In the genomic region with DNA sequence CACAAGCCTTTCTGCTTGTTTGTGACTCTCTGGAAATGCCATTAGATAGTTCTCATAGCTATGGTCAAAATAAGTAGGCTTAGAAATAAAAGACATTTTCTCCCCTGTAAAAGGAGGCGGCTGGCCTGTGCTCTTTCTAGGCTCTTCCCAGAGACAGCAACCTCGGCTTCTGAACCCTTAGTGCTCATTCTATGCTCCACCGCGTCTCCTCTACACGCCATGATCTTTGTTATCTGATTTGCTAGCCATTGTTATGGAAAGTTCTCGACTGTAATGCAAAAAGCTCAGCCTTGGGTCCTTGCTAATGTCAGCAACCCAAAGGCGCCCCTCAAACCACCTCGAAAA, we compare ENCODE assay signal across 8 cellular contexts.
DNase-seq lines count a peak whose midpoint lies in the region; ATAC-seq and TF ChIP-seq lines count a peak whose summit lies in the region.

No MANE protein-coding gene starts in this region.

- H4K91ac ChIP-seq in IMR-90 (ENCODE audit: insufficient read depth, low read depth, low read length) = peak overlapping the region; percentile 85

- POLR2A ChIA-PET in IMR-90 (lab: Charles Lee; ENCODE audit: unreplicated experiment) = no interaction called here

- H3K36me3 ChIP-seq in IMR-90 (ENCODE audit: control insufficient read depth, insufficient read depth, low read length) = no peaks in the 10 kb centered on the region
- no peaks in the 10 kb centered on the region for H3K36me3 ChIP-seq in gastrocnemius medialis

- CTCF ChIA-PET in IMR-90 (lab: Yijun Ruan, JAX) = interaction anchor here (0.6 to 1.3 kb wide), 4 partner anchors 10 to 360 kb away, joined by 3 to 4 read pairs (median 4); no protein-coding TSS in a partner anchor

- peak overlapping the region; percentile 65 for H3K4me3 ChIP-seq in IMR-90 (ENCODE audit: insufficient read depth, low read depth, low read length)
- peak overlapping the region; percentile 57 to 69 (median 61) for H3K4me3 ChIP-seq in gastrocnemius medialis

- H2BK5ac ChIP-seq in IMR-90 (ENCODE audit: low read depth, low read length, poor library complexity, severe bottlenecking) = peak overlapping the region; percentile 45

- H3K9me3 ChIP-seq in IMR-90 (ENCODE audit: control insufficient read depth, insufficient read depth, low read length) (no peaks in the 10 kb centered on the region), gastrocnemius medialis (no peaks in the 10 kb centered on the region)

- H2AK5ac ChIP-seq in IMR-90 (ENCODE audit: low read depth, low read length) = no peak overlapping the region

- peaks cover 2 to 7% of the 10 kb centered on the region in 2 experiments; a peak in 3 of 4 replicates for H3K79me1 ChIP-seq in IMR-90 (ENCODE audit: low read depth in 1 of 2, low read length in 2 of 2)

- H3K27ac ChIP-seq in IMR-90 (ENCODE audit: insufficient read depth, low read length) (peak overlapping the region; percentile 65; the same call in 1 of the 2 replicates), gastrocnemius medialis (peak overlapping the region; percentile 75 to 84 (median 76))

- no peaks in the 10 kb centered on the region for H3K9me1 ChIP-seq in IMR-90 (ENCODE audit: insufficient read depth, low read length)

- in situ Hi-C loops in IMR-90 (cut with MboI; ENCODE audit: low sequenced_read_pairs) (loop anchor here (5.0 kb wide), 1 partner anchor 174 kb away; no protein-coding TSS in a partner anchor), gastrocnemius medialis (cut with MboI; ENCODE audit: low sequenced_read_pairs in 4 of 4) (loop anchor here (5.0 to 25.0 kb wide), 9 partner anchors 64 to 353 kb away; a partner anchor contains a TSS)

- peak overlapping the region; percentile 89 for H3K4me3 Mint-ChIP-seq in activated naive CD8-positive, alpha-beta T cell

- TF ChIP-seq RAD21 in IMR-90 (IDR thresholded peaks at IDR 0.05; ENCODE audit: low read length) = no peak

- BruUV-seq in IMR-90 (replicated peaks; lab: Mats Ljungman, UMichigan) = no TSS peak

- dilution Hi-C loops in IMR-90 (cut with HindIII; ENCODE audit: low sequenced_read_pairs, unreplicated experiment) = no loop called here

- DNase-seq in CD1c-positive myeloid dendritic cell (ENCODE audit: extremely low spot score) (peak; percentile 12), IMR-90 (no peak), left ventricle myocardium superior (no peak), gastrocnemius medialis (no peak), cortex of kidney (lab: John Stamatoyannopoulos, UW) (no peak), NCI-H1417 (lab: John Stamatoyannopoulos, UW) (no peak)

- peak overlapping the region; percentile 52; the same call in 1 of the 2 replicates for H4K5ac ChIP-seq in IMR-90 (ENCODE audit: low read depth, low read length)

- H3K56ac ChIP-seq in IMR-90 (ENCODE audit: extremely low read depth, insufficient read depth, low read length) = peak overlapping the region; percentile 78; the same call in 1 of the 2 replicates

- H3K36me3 Mint-ChIP-seq in activated naive CD8-positive, alpha-beta T cell = peaks cover 2% of the 10 kb centered on the region

- peak overlapping the region; percentile 80 for H3K14ac ChIP-seq in IMR-90 (replicated peaks; ENCODE audit: low read depth, low read length)

- H3K4me1 Mint-ChIP-seq in activated naive CD8-positive, alpha-beta T cell (ENCODE audit: low read depth) = peaks cover 37% of the 10 kb centered on the region

- H3K4me1 ChIP-seq in IMR-90 (ENCODE audit: control insufficient read depth, insufficient read depth, low read length) = peaks cover 5% of the 10 kb centered on the region
- peaks cover 39 to 66% of the 10 kb centered on the region in 2 donors for H3K4me1 ChIP-seq in gastrocnemius medialis

- peak overlapping the region; percentile 8 for H2AK9ac ChIP-seq in IMR-90 (replicated peaks; ENCODE audit: low read depth, low read length, poor library complexity)

- H3K9ac ChIP-seq in IMR-90 (ENCODE audit: low read depth, low read length) = peak overlapping the region; percentile 41

- peak overlapping the region; percentile 58; the same call in 1 of the 2 replicates for H3K4ac ChIP-seq in IMR-90 (ENCODE audit: low read depth, low read length)

- peak overlapping the region; percentile 95 for H2AFZ ChIP-seq in IMR-90 (replicated peaks; ENCODE audit: low read length, poor library complexity)

- H2BK20ac ChIP-seq in IMR-90 (ENCODE audit: low read depth, low read length) = peak overlapping the region; percentile 66; the same call in 1 of the 2 replicates

- TF ChIP-seq POLR2A in IMR-90 (IDR thresholded peaks at IDR 0.05; ENCODE audit: low read depth, low read length) (no peak), gastrocnemius medialis (IDR thresholded peaks at IDR 0.05) (no peak)

- peak overlapping the region; percentile 66 for H3K23ac ChIP-seq in IMR-90 (ENCODE audit: low read depth, low read length)

- peak overlapping the region; percentile 37 to 89 for H4K8ac ChIP-seq in IMR-90 (ENCODE audit: low read depth in 2 of 2, low read length in 2 of 2)

- ATAC-seq in GM21360 (IDR thresholded peaks at IDR 0.05; ENCODE audit: unreplicated experiment) (peak; percentile 21), IMR-90 (ENCODE audit: low read depth) (peak; percentile 43), left ventricle myocardium superior (peak; percentile 40), gastrocnemius medialis (peak; percentile 27 to 49)

- peak overlapping the region; percentile 77 for H3K4me2 ChIP-seq in IMR-90 (ENCODE audit: low read depth, low read length)

- 12% methylated on average over 3 of the region's 8 CpGs; no CpG with 5 or more reads in 1 of the 2 experiments for WGBS in IMR-90 (ENCODE audit: extremely low coverage in 2 of 2, insufficient read length in 1 of 2), 2 experiments

- H3K27me3 ChIP-seq in IMR-90 (ENCODE audit: control insufficient read depth, insufficient read depth, low read length) (no peaks in the 10 kb centered on the region), gastrocnemius medialis (no peaks in the 10 kb centered on the region)

- peak overlapping the region; percentile 51 for H3K18ac ChIP-seq in IMR-90 (ENCODE audit: low read depth, low read length)

- H2BK120ac ChIP-seq in IMR-90 (ENCODE audit: low read depth, low read length) = peak overlapping the region; percentile 84

- no peaks in the 10 kb centered on the region for H3K27me3 Mint-ChIP-seq in activated naive CD8-positive, alpha-beta T cell

- TF ChIP-seq CTCF in IMR-90 (conservative IDR thresholded peaks at IDR 0.05; ENCODE audit: low read depth, low read length) (no peak), gastrocnemius medialis (IDR thresholded peaks at IDR 0.05 in 4 of 5, conservative IDR thresholded peaks at IDR 0.05 in 1 of 5) (no peak)

- H3K27ac Mint-ChIP-seq in activated naive CD8-positive, alpha-beta T cell = peak overlapping the region; percentile 86

- H3K9me3 Mint-ChIP-seq in activated naive CD8-positive, alpha-beta T cell (ENCODE audit: low read depth) = no peaks in the 10 kb centered on the region

- no peaks in the 10 kb centered on the region for H4K20me1 ChIP-seq in IMR-90 (ENCODE audit: insufficient read depth, low read length)

- peak overlapping the region; percentile 92; the same call in 2 of the 3 replicates for H2BK15ac ChIP-seq in IMR-90 (ENCODE audit: low read depth, low read length)

- intact Hi-C loops in IMR-90 (cut with micrococcal nuclease) = loop anchor here (1.0 to 5.0 kb wide), 5 partner anchors 44 to 239 kb away; a partner anchor contains a TSS
- intact Hi-C loops in left ventricle myocardium superior (cut with micrococcal nuclease) = loop anchor here (2.0 to 5.0 kb wide), 2 partner anchors 61 to 149 kb away; no protein-coding TSS in a partner anchor
- intact Hi-C loops in gastrocnemius medialis (cut with DNase I; ENCODE audit: low total_unique reads) = loop anchor here (1.0 to 5.0 kb wide), 2 partner anchors 171 to 361 kb away; no protein-coding TSS in a partner anchor

TF ChIP-seq in IMR-90, 13 proteins besides CTCF, POLR2A, EP300 and RAD21:
- TF ChIP-seq FOS (IDR thresholded peaks at IDR 0.05; ENCODE audit: low read depth, low read length) = no peak
- TF ChIP-seq, protein P1, sequence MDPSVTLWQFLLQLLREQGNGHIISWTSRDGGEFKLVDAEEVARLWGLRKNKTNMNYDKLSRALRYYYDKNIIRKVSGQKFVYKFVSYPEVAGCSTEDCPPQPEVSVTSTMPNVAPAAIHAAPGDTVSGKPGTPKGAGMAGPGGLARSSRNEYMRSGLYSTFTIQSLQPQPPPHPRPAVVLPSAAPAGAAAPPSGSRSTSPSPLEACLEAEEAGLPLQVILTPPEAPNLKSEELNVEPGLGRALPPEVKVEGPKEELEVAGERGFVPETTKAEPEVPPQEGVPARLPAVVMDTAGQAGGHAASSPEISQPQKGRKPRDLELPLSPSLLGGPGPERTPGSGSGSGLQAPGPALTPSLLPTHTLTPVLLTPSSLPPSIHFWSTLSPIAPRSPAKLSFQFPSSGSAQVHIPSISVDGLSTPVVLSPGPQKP (IDR thresholded peaks at IDR 0.05; ENCODE audit: borderline replicate concordance, low read depth, low read length) = no peak
- TF ChIP-seq RCOR1 (IDR thresholded peaks at IDR 0.05; ENCODE audit: insufficient replicate concordance, low read length) = no peak
- no peak for TF ChIP-seq MXI1 (IDR thresholded peaks at IDR 0.05; ENCODE audit: borderline replicate concordance, low read depth, low read length)
- TF ChIP-seq CHD1 (IDR thresholded peaks at IDR 0.05; ENCODE audit: low read depth, low read length) = no peak
- TF ChIP-seq BHLHE40 (IDR thresholded peaks at IDR 0.05; ENCODE audit: low read depth, low read length) = no peak
- no peak for TF ChIP-seq SMC3 (IDR thresholded peaks at IDR 0.05; ENCODE audit: low read depth, low read length)
- no peak for TF ChIP-seq MAZ (IDR thresholded peaks at IDR 0.05; ENCODE audit: borderline replicate concordance, low read depth, low read length)
- TF ChIP-seq RFX5 (IDR thresholded peaks at IDR 0.05; ENCODE audit: low read depth, low read length) = no peak
- TF ChIP-seq NFE2L2 (IDR thresholded peaks at IDR 0.05; ENCODE audit: low read depth, low read length) = no peak
- no peak for TF ChIP-seq MAFK (IDR thresholded peaks at IDR 0.05; ENCODE audit: low read depth, low read length)
- TF ChIP-seq, protein P2, sequence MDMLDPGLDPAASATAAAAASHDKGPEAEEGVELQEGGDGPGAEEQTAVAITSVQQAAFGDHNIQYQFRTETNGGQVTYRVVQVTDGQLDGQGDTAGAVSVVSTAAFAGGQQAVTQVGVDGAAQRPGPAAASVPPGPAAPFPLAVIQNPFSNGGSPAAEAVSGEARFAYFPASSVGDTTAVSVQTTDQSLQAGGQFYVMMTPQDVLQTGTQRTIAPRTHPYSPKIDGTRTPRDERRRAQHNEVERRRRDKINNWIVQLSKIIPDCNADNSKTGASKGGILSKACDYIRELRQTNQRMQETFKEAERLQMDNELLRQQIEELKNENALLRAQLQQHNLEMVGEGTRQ (IDR thresholded peaks at IDR 0.05; ENCODE audit: low read depth, low read length) = no peak
- TF ChIP-seq CEBPB (IDR thresholded peaks at IDR 0.05; ENCODE audit: low read depth, low read length) = no peak
